21 cellular contexts compared by ENCODE assay signal in genomic region chr7:25638590-25638989, GRCh38.
"Had no signal": no experiment of that assay in that cellular context is flagged by ENCODE, and none has a peak within 500 bp of the region (broad histone marks: within the 10 kb centered on the region; RNA-seq: fewer than 3 reads in every experiment).

No MANE protein-coding gene starts in this region.

- H3K9me3 ChIP-seq: gastrocnemius medialis, sigmoid colon, thoracic aorta, transverse colon had no signal

- H3K27me3 ChIP-seq: gastrocnemius medialis, sigmoid colon, transverse colon had no signal

- H3K27ac ChIP-seq: dorsolateral prefrontal cortex, sigmoid colon, skin epidermis, thoracic aorta had no signal

- H3K4me3 ChIP-seq: dorsolateral prefrontal cortex, gastrocnemius medialis, lung, sigmoid colon, skin epidermis, thoracic aorta, transverse colon had no signal

- ATAC-seq: esophagus mucosa; naive thymus-derived CD4-positive, alpha-beta T cell; stimulated activated naive B cell treated with anti-CD40 and anti-IgM and Interleukin-4, amounts not matched to agents 10 μg/mL and 1 μg/mL and 100 μg/mL, for 72 hours; stimulated activated naive CD8-positive, alpha-beta T cell treated with anti-CD3 and anti-CD28 coated beads, Interleukin-15, amount 100 ng/mL, for 72 hours had no signal

- DNase-seq: central memory CD4-positive, alpha-beta T cell; cortex of kidney; dorsolateral prefrontal cortex; effector CD8-positive, alpha-beta T cell; gastrocnemius medialis; glutamatergic neuron; immature natural killer cell; left ventricle myocardium superior; naive thymus-derived CD4-positive, alpha-beta T cell; occipital lobe; posterior cingulate gyrus; sigmoid colon; stimulated activated CD4-positive, alpha-beta T cell treated with anti-CD3 and anti-CD28 coated beads, Interleukin-2, amount 100 ng/mL, for 24 hours; stimulated activated CD4-positive, alpha-beta T cell treated with anti-CD3 and anti-CD28 coated beads, Interleukin-4, amount 100 ng/mL, for 4 hours; stimulated activated naive B cell treated with anti-CD40 and anti-IgM and Interleukin-4, amounts not matched to agents 10 μg/mL and 1 μg/mL and 100 μg/mL, for 72 hours; stimulated activated naive CD8-positive, alpha-beta T cell treated with anti-CD3 and anti-CD28 coated beads, Interleukin-15, amount 100 ng/mL, for 72 hours; transverse colon had no signal

- H3K36me3 ChIP-seq: gastrocnemius medialis, sigmoid colon, thoracic aorta, transverse colon had no signal

- H3K4me1 ChIP-seq: transverse colon had no signal
